In genomic region chr10:131649609-131650008, GRCh38 we compare ENCODE assay signal across 24 cellular contexts.
"Had no signal": no experiment of that assay in that cellular context is flagged by ENCODE, and none has a peak within 500 bp of the region (broad histone marks: within the 10 kb centered on the region; RNA-seq: fewer than 3 reads in every experiment).

No MANE protein-coding gene starts in this region.

- H3K9ac ChIP-seq: neural progenitor cell had no signal

- H3K4me1 Mint-ChIP-seq: immature natural killer cell; memory B cell; stimulated activated effector memory CD8-positive, alpha-beta T cell treated with anti-CD3 and anti-CD28 coated beads, Interleukin-12 subunit alpha, Interleukin-12 subunit beta, amount 100 ng/mL, for 72 hours had no signal

- H3K27me3 ChIP-seq: foreskin keratinocyte, right lobe of liver, testis, vagina had no signal

- H3K9me3 ChIP-seq: left ventricle myocardium inferior, lower lobe of right lung, psoas muscle, right lobe of liver, testis, tibial nerve, upper lobe of right lung, vagina had no signal

- ATAC-seq: foreskin keratinocyte; left cardiac atrium; lower lobe of right lung; natural killer cell treated with Interleukin-12 subunit alpha and Interleukin-12 subunit beta and Interleukin-15 and Interleukin-18, amount 100 ng/mL, for 72 hours; psoas muscle; right lobe of liver; stimulated activated effector memory CD8-positive, alpha-beta T cell treated with anti-CD3 and anti-CD28 coated beads, Interleukin-12 subunit alpha, Interleukin-12 subunit beta, amount 100 ng/mL, for 72 hours; stimulated activated naive CD8-positive, alpha-beta T cell treated with anti-CD3 and anti-CD28 coated beads, Interleukin-15, Interleukin-2, amounts not matched to agents 100 U/mL and 50 U/mL, for 24 hours; upper lobe of right lung had no signal

- H3K27ac ChIP-seq: foreskin keratinocyte, left ventricle myocardium inferior, lower lobe of right lung, neural progenitor cell, psoas muscle, right lobe of liver, testis, tibial nerve, upper lobe of right lung, vagina had no signal

- H3K27ac Mint-ChIP-seq: endodermal cell; immature natural killer cell; memory B cell; mesothelial cell of epicardium; natural killer cell treated with Interleukin-12 subunit alpha and Interleukin-12 subunit beta and Interleukin-15 and Interleukin-18, amount 100 ng/mL, for 72 hours; neural progenitor cell; stimulated activated effector memory CD8-positive, alpha-beta T cell treated with anti-CD3 and anti-CD28 coated beads, Interleukin-12 subunit alpha, Interleukin-12 subunit beta, amount 100 ng/mL, for 72 hours had no signal

- H3K4me1 ChIP-seq: foreskin keratinocyte, left ventricle myocardium inferior, psoas muscle, right lobe of liver, upper lobe of right lung, vagina had no signal

- H3K36me3 Mint-ChIP-seq: immature natural killer cell; memory B cell; mesothelial cell of epicardium; natural killer cell treated with Interleukin-12 subunit alpha and Interleukin-12 subunit beta and Interleukin-15 and Interleukin-18, amount 100 ng/mL, for 72 hours; neural progenitor cell; stimulated activated effector memory CD8-positive, alpha-beta T cell treated with anti-CD3 and anti-CD28 coated beads, Interleukin-12 subunit alpha, Interleukin-12 subunit beta, amount 100 ng/mL, for 72 hours had no signal

- H2AFZ ChIP-seq: neural progenitor cell had no signal

- H3K4me2 ChIP-seq: neural progenitor cell had no signal

- H3K9me3 Mint-ChIP-seq: endodermal cell; mesothelial cell of epicardium; natural killer cell treated with Interleukin-12 subunit alpha and Interleukin-12 subunit beta and Interleukin-15 and Interleukin-18, amount 100 ng/mL, for 72 hours had no signal

- H3K4me3 Mint-ChIP-seq: endodermal cell; immature natural killer cell; memory B cell; mesothelial cell of epicardium; natural killer cell treated with Interleukin-12 subunit alpha and Interleukin-12 subunit beta and Interleukin-15 and Interleukin-18, amount 100 ng/mL, for 72 hours; neural progenitor cell; stimulated activated effector memory CD8-positive, alpha-beta T cell treated with anti-CD3 and anti-CD28 coated beads, Interleukin-12 subunit alpha, Interleukin-12 subunit beta, amount 100 ng/mL, for 72 hours had no signal

- H3K36me3 ChIP-seq: left ventricle myocardium inferior, lower lobe of right lung, neural progenitor cell, right lobe of liver, tibial nerve, upper lobe of right lung, vagina had no signal

- DNase-seq: effector CD4-positive, alpha-beta T cell; endodermal cell; erythroblast; foreskin keratinocyte; immature natural killer cell; left cardiac atrium; left ventricle myocardium inferior; lower lobe of right lung; occipital lobe; psoas muscle; retina; right lobe of liver; stimulated activated CD4-positive, alpha-beta T cell treated with anti-CD3 and anti-CD28 coated beads, Interleukin-4, amount 100 ng/mL, for 1 hour; stimulated activated CD8-positive, alpha-beta memory T cell treated with anti-CD3 and anti-CD28 coated beads, Interleukin-4, amount 100 ng/mL, for 48 hours; stimulated activated naive CD8-positive, alpha-beta T cell treated with anti-CD3 and anti-CD28 coated beads, Interleukin-15, Interleukin-2, amounts not matched to agents 100 U/mL and 50 U/mL, for 24 hours; testis; upper lobe of right lung had no signal

- H3K4me3 ChIP-seq: left ventricle myocardium inferior, lower lobe of right lung, neural progenitor cell, psoas muscle, right lobe of liver, testis, tibial nerve, upper lobe of right lung, vagina had no signal
